8 cellular contexts compared by ENCODE assay signal in the genomic region with DNA sequence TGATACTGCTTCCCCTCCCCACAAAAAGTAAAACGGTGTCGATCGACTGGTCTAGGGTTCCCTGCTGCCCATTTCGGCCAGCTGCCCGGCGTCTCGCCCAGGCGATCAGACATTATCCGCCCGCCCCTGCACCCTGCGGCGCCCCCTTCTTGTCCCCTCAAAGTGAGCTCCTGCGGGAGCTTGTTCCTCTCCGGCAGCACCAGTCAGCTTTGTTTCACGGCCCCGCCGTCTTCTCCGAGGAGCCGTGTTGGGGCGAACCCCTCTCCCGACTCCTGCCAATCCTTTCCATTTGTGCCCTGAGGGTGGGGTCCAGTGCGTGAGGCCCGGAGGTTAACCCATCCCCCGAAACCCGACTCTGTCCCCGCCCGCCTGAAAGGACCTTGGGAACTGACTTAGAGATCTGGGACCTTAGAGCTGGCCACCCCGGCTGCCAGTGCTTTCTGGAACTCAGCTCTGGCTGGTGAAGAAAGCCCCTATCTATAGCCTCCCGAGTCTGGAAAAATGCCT. TPM values are rescaled to one million over a fixed set of nuclear protein-coding genes. Genes with fewer than 3 reads are reported as not detected.
DNase-seq lines count a peak whose midpoint lies in the region; ATAC-seq, FAIRE-seq and TF ChIP-seq lines count a peak whose summit lies in the region.

No MANE protein-coding gene starts in this region.

- DNase-seq in GM12891 (ENCODE audit: insufficient read length, low spot score) (peak; percentile 21), WTC11 (ENCODE audit: low spot score) (peak; percentile 78), cerebellar cortex (ENCODE audit: low spot score) (peak; percentile 56), islet precursor cell (peak; percentile 78), small intestine (peak; percentile 78), NCI-H2196 (lab: John Stamatoyannopoulos, UW; ENCODE audit: unreplicated experiment) (no peak)

- peaks cover 27% of the 10 kb centered on the region for H3K4me1 Mint-ChIP-seq in WTC11

- H3K27ac ChIP-seq in KMS-11 (peak overlapping the region; percentile 83), small intestine (ENCODE audit: low read depth in 1 of 2, low read length in 1 of 2) (peak overlapping the region; percentile 96 to 97)

- WGBS in small intestine, 3 donors, result 0 to 1% (median 0%) methylated on average over 29 of the region's 29 CpGs

- H3K36me3 ChIP-seq in KMS-11 (ENCODE audit: insufficient read depth), result peaks cover 5% of the 10 kb centered on the region
- H3K36me3 ChIP-seq in small intestine (ENCODE audit: control insufficient read depth in 2 of 2, insufficient read depth in 2 of 2, low read length in 2 of 2), result peaks cover 0 to 4% of the 10 kb centered on the region in 2 donors

- TF ChIP-seq POLR2A in GM12891 (IDR thresholded peaks at IDR 0.05; ENCODE audit: low read depth, low read length), result no peak

- peaks cover 4% of the 10 kb centered on the region; the same call in 1 of the 2 replicates for H3K27me3 Mint-ChIP-seq in WTC11 (ENCODE audit: low read depth)

- FAIRE-seq in GM12891 (lab: Jason Lieb, UNC) (no peak), small intestine (lab: Jason Lieb, UNC) (no peak)

- H3K9me3 ChIP-seq in small intestine (ENCODE audit: control insufficient read depth, low read depth), result no peaks in the 10 kb centered on the region

- ATAC-seq in WTC11 (peak; percentile 45), HG02938 (IDR thresholded peaks at IDR 0.05; ENCODE audit: unreplicated experiment) (no peak)

- peak overlapping the region; percentile 82 for H2AFZ ChIP-seq in KMS-11 (ENCODE audit: low read depth)

- peak overlapping the region; percentile 85 for H3K4me2 ChIP-seq in KMS-11

- H3K4me3 ChIP-seq in KMS-11 (IDR thresholded peaks at IDR 0.05; ENCODE audit: insufficient read depth, low read depth, low read length) (no peak overlapping the region), small intestine (ENCODE audit: low read depth in 1 of 2, low read length in 2 of 2) (peak overlapping the region; percentile 98 to 100)

- H3K79me2 ChIP-seq in KMS-11 (ENCODE audit: insufficient read depth, low read depth), result peaks cover 52% of the 10 kb centered on the region

- TF ChIP-seq CTCF in KMS-11 (conservative IDR thresholded peaks at IDR 0.05; ENCODE audit: low read depth, low read length) (no peak), WTC11 (IDR thresholded peaks at IDR 0.05) (no peak)

- H4K20me1 ChIP-seq in KMS-11 (ENCODE audit: insufficient read depth), result no peaks in the 10 kb centered on the region; the same call in 1 of the 2 replicates

- POLR2A ChIA-PET in WTC11 (lab: Charles Lee), result interaction anchor here (0.5 to 2.0 kb wide), 24 partner anchors 10 to 533 kb away, joined by 3 to 17 read pairs (median 4); partner anchors contain the start of genes CDKN2AIPNL, PCBD2 and PPP2CA

- peaks cover 30% of the 10 kb centered on the region for H3K4me1 ChIP-seq in KMS-11 (ENCODE audit: low read depth, poor library complexity, severe bottlenecking)
- peaks cover 5 to 6% of the 10 kb centered on the region in 2 donors for H3K4me1 ChIP-seq in small intestine (ENCODE audit: control insufficient read depth in 2 of 2, insufficient read depth in 1 of 2, low read depth in 1 of 2, low read length in 1 of 2)

- CTCF ChIA-PET in WTC11 (lab: Charles Lee), result interaction anchor here (0.8 to 2.0 kb wide), 9 partner anchors 32 to 532 kb away, joined by 3 to 15 read pairs (median 4); partner anchors contain the start of genes CDKN2AIPNL, PCBD2 and PPP2CA

- H3K4me3 Mint-ChIP-seq in WTC11, result peak overlapping the region; percentile 96

- peak overlapping the region; percentile 99 for H3K27ac Mint-ChIP-seq in WTC11

- peak overlapping the region; percentile 98 for H3K9ac ChIP-seq in KMS-11

- H3K36me3 Mint-ChIP-seq in WTC11, result peaks cover 14% of the 10 kb centered on the region

- no peaks in the 10 kb centered on the region for H3K27me3 ChIP-seq in KMS-11 (ENCODE audit: insufficient read depth, low read depth)
- H3K27me3 ChIP-seq in small intestine (ENCODE audit: control insufficient read depth in 2 of 2, insufficient read depth in 2 of 2, low read length in 2 of 2), result no peaks in the 10 kb centered on the region

- peaks cover 7% of the 10 kb centered on the region for H3K9me3 Mint-ChIP-seq in WTC11

TF ChIP-seq in GM12891, 5 proteins besides CTCF, POLR2A, EP300 and RAD21:
- TF ChIP-seq PAX5 (IDR thresholded peaks at IDR 0.05; ENCODE audit: insufficient read depth, low read length, severe bottlenecking) (no peak), POLR2AphosphoS5 (IDR thresholded peaks at IDR 0.05; ENCODE audit: low read depth, low read length) (no peak)

TF ChIP-seq in WTC11, 78 proteins besides CTCF, POLR2A, EP300 and RAD21 (continues in another document):
- TF ChIP-seq, protein P1, sequence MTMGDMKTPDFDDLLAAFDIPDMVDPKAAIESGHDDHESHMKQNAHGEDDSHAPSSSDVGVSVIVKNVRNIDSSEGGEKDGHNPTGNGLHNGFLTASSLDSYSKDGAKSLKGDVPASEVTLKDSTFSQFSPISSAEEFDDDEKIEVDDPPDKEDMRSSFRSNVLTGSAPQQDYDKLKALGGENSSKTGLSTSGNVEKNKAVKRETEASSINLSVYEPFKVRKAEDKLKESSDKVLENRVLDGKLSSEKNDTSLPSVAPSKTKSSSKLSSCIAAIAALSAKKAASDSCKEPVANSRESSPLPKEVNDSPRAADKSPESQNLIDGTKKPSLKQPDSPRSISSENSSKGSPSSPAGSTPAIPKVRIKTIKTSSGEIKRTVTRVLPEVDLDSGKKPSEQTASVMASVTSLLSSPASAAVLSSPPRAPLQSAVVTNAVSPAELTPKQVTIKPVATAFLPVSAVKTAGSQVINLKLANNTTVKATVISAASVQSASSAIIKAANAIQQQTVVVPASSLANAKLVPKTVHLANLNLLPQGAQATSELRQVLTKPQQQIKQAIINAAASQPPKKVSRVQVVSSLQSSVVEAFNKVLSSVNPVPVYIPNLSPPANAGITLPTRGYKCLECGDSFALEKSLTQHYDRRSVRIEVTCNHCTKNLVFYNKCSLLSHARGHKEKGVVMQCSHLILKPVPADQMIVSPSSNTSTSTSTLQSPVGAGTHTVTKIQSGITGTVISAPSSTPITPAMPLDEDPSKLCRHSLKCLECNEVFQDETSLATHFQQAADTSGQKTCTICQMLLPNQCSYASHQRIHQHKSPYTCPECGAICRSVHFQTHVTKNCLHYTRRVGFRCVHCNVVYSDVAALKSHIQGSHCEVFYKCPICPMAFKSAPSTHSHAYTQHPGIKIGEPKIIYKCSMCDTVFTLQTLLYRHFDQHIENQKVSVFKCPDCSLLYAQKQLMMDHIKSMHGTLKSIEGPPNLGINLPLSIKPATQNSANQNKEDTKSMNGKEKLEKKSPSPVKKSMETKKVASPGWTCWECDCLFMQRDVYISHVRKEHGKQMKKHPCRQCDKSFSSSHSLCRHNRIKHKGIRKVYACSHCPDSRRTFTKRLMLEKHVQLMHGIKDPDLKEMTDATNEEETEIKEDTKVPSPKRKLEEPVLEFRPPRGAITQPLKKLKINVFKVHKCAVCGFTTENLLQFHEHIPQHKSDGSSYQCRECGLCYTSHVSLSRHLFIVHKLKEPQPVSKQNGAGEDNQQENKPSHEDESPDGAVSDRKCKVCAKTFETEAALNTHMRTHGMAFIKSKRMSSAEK (CRISPR knock-in tag; IDR thresholded peaks at IDR 0.05; ENCODE audit: borderline replicate concordance), result no peak
- TF ChIP-seq ZNF232 (CRISPR knock-in tag; IDR thresholded peaks at IDR 0.05) (no peak), SP1 (CRISPR knock-in tag; conservative IDR thresholded peaks at IDR 0.05) (0 out of 2 replicates have a peak, but pooled peaks have one; percentile 31), GABPB1 (CRISPR knock-in tag; IDR thresholded peaks at IDR 0.05) (no peak), HMGXB4 (CRISPR knock-in tag; IDR thresholded peaks at IDR 0.05) (peak; percentile 34; the same call in 1 of the 2 replicates), USF2 (CRISPR knock-in tag; IDR thresholded peaks at IDR 0.05) (no peak), NR2C2 (CRISPR knock-in tag; IDR thresholded peaks at IDR 0.05) (no peak), CREM (CRISPR knock-in tag; IDR thresholded peaks at IDR 0.05) (no peak), JAZF1 (CRISPR knock-in tag; IDR thresholded peaks at IDR 0.05) (no peak)

RNA-seq across cellular contexts. Expression of gene UBE2B, which starts 0.5 kb away (rescaled TPM):
- 35.4 TPM for polyA plus RNA-seq in GM12891 (2012; ENCODE audit: low read depth, missing spikeins)
- 34.6 to 39.7 TPM (median 39.2 TPM) in 3 replicates for total RNA-seq in WTC11 (2021)
- 100 to 1,000 TPM in 1 of 3 donors, 10 to 100 TPM in 2; 63.1 to 107 (median 92.1) TPM for polyA plus RNA-seq in small intestine

RNA-seq across cellular contexts. Expression of gene CDKL3, which starts 4.9 kb away (rescaled TPM):
- polyA plus RNA-seq in GM12891 (2012; ENCODE audit: low read depth, missing spikeins), result 0.92 TPM
- total RNA-seq in WTC11 (2021), result 1.8 to 4.0 TPM (median 2.1 TPM) in 3 replicates
- polyA plus RNA-seq in small intestine, result 1 to 10 TPM in 2 of 3 donors, not detected in 1; 1.0 to 1.9 TPM

RNA-seq across cellular contexts. Expression of gene CDKN2AIPNL, which starts 39.8 kb away (rescaled TPM):
- 27.0 TPM for polyA plus RNA-seq in GM12891 (2012; ENCODE audit: low read depth, missing spikeins)
- 54.3 to 60.7 TPM (median 59.8 TPM) in 3 replicates for total RNA-seq in WTC11 (2021)
- polyA plus RNA-seq in small intestine, result 10 to 100 TPM; 39.1 to 52.1 (median 47.0) TPM
